19 cellular contexts compared by ENCODE assay signal in genomic region chr20:60036346-60037119, GRCh38.
DNase-seq lines count a peak whose midpoint lies in the region; TF ChIP-seq lines count a peak whose summit lies in the region.
"Had no signal": no experiment of that assay in that cellular context is flagged by ENCODE, and none has a peak within 500 bp of the region (broad histone marks: within the 10 kb centered on the region; RNA-seq: fewer than 3 reads in every experiment).

No MANE protein-coding gene starts in this region.

- TF ChIP-seq EP300 in ovary (IDR thresholded peaks at IDR 0.05), result no peak

- H3K27me3 ChIP-seq in BLaER1, result no peaks in the 10 kb centered on the region
- no peaks in the 10 kb centered on the region; the same call in 1 of the 2 replicates for H3K27me3 ChIP-seq in BE2C
- no peaks in the 10 kb centered on the region for H3K27me3 ChIP-seq in ovary
- H3K27me3 ChIP-seq: hepatocyte, testis had no signal

- no peak for TF ChIP-seq POLR2A in ovary (IDR thresholded peaks at IDR 0.05)

- peak overlapping the region; percentile 50 for H3K4me2 ChIP-seq in BLaER1
- H3K4me2 ChIP-seq: hepatocyte, PC-9 had no signal

- H3K9me3 ChIP-seq in BLaER1 (peaks cover 7% of the 10 kb centered on the region), BE2C (no peaks in the 10 kb centered on the region), ovary (no peaks in the 10 kb centered on the region)
- H3K9me3 ChIP-seq: testis had no signal

- DNase-seq in DMS153 (lab: John Stamatoyannopoulos, UW) (peak; percentile 49), DMS153 treated with DMSO at 0.1 percent for 48 hours (lab: John Stamatoyannopoulos, UW; ENCODE audit: unreplicated experiment) (no peak), NCI-H146 treated with DMSO at 0.1 percent for 48 hours (lab: John Stamatoyannopoulos, UW; ENCODE audit: unreplicated experiment) (peak; percentile 54), kidney tubule cell (ENCODE audit: low spot score) (peak; percentile 68), BE2C (no peak), ovary (no peak)
- DNase-seq in stimulated activated CD4-positive, alpha-beta T cell treated with anti-CD3 and anti-CD28 coated beads, Interleukin-12 subunit alpha, Interleukin-12 subunit beta, amount 100 ng/mL, for 4 hours, result no peak
- DNase-seq: activated CD4-positive, alpha-beta T cell treated with anti-CD3 and anti-CD28 coated beads for 4 hours; activated CD8-positive, alpha-beta memory T cell treated with anti-CD3 and anti-CD28 coated beads for 24 hours; activated effector memory CD4-positive, alpha-beta T cell treated with anti-CD3 and anti-CD28 coated beads, Interleukin-2, amount 50 U/mL, for 16 hours; DND-41; NCI-H446; PC-9; Right ventricle myocardium superior; stimulated activated naive CD8-positive, alpha-beta T cell treated with anti-CD3 and anti-CD28 coated beads, Interleukin-15, Interleukin-2, amounts not matched to agents 100 U/mL and 50 U/mL, for 24 hours; testis had no signal

- H3K9ac ChIP-seq in BLaER1, result no peak overlapping the region

- H3K4me1 ChIP-seq in BLaER1 (peaks cover 34% of the 10 kb centered on the region), BE2C (no peaks in the 10 kb centered on the region), ovary (ENCODE audit: insufficient read depth) (peaks cover 6% of the 10 kb centered on the region)

- H3K36me3 ChIP-seq in BLaER1 (no peaks in the 10 kb centered on the region), BE2C (no peaks in the 10 kb centered on the region), ovary (no peaks in the 10 kb centered on the region)

- no peak overlapping the region for H3K27ac ChIP-seq in BLaER1
- no peak overlapping the region for H3K27ac ChIP-seq in ovary
- H3K27ac ChIP-seq: 22Rv1, hepatocyte, PC-9, testis had no signal

- no peak for TF ChIP-seq CTCF in BE2C (IDR thresholded peaks at IDR 0.05; ENCODE audit: low read depth, low read length)
- no peak for TF ChIP-seq CTCF in ovary (IDR thresholded peaks at IDR 0.05)

- H4K20me1 ChIP-seq in BLaER1, result no peaks in the 10 kb centered on the region

- intact Hi-C loops in ovary (cut with DNase I), result no loop called here

- H3K4me3 ChIP-seq in BLaER1, result no peak overlapping the region
- no peak overlapping the region for H3K4me3 ChIP-seq in BE2C (ENCODE audit: low read depth, low read length)
- no peak overlapping the region for H3K4me3 ChIP-seq in ovary
- H3K4me3 ChIP-seq: hepatocyte, PC-9, testis had no signal

- 87 to 94% (median 88%) methylated on average over 9 of the region's 9 CpGs for WGBS in ovary, 3 donors

Comparison
In these comparisons a context has a peak if more than half of its experiments do, and no peak if none do; other contexts are left out.
1. DNase-seq: peak in DMS153 (single experiment), NCI-H146 treated with DMSO at 0.1 percent for 48 hours (single experiment) and kidney tubule cell (single experiment); none in DMS153 treated with DMSO at 0.1 percent for 48 hours (single experiment), BE2C (single experiment), stimulated activated CD4-positive, alpha-beta T cell treated with anti-CD3 and anti-CD28 coated beads, Interleukin-12 subunit alpha, Interleukin-12 subunit beta, amount 100 ng/mL, for 4 hours (single experiment) and ovary (0 of 5).